ENCODE assay signal across 8 cellular contexts in genomic region chr21:37009740-37010341, GRCh38. TPM values are rescaled to one million over a fixed set of nuclear protein-coding genes. Genes with fewer than 3 reads are reported as not detected.
DNase-seq lines count a peak whose midpoint lies in the region; ATAC-seq and TF ChIP-seq lines count a peak whose summit lies in the region.

No MANE protein-coding gene starts in this region.

- no peak overlapping the region for H4K91ac ChIP-seq in mesenchymal stem cell (ENCODE audit: low read length)

- 14% methylated on average over 30 of the region's 30 CpGs for WGBS in mesenchymal stem cell

- H3K9ac ChIP-seq in mesenchymal stem cell (ENCODE audit: low read length), result peak overlapping the region; percentile 37

- H2BK15ac ChIP-seq in mesenchymal stem cell (ENCODE audit: low read depth, poor library complexity, severe bottlenecking), result no peak overlapping the region

- peak overlapping the region in 1 of 3 donors; percentile 57 for H3K27ac Mint-ChIP-seq in CD4-positive, CD25-positive, alpha-beta regulatory T cell

- H2BK5ac ChIP-seq in mesenchymal stem cell (ENCODE audit: low read depth, low read length, poor library complexity, severe bottlenecking), result no peak overlapping the region

- peaks cover 69% of the 10 kb centered on the region for H3K27me3 Mint-ChIP-seq in CD4-positive, CD25-positive, alpha-beta regulatory T cell

- DNase-seq in CD4-positive, CD25-positive, alpha-beta regulatory T cell, result peak; percentile 45 to 80 (median 62)
- DNase-seq in HL-60 (ENCODE audit: low read depth in 1 of 2, low spot score in 1 of 2) (peak; percentile 64 to 84), NCI-H82 treated with DMSO at 0.1 percent for 48 hours (lab: John Stamatoyannopoulos, UW; ENCODE audit: unreplicated experiment) (peak; percentile 70), mesenchymal stem cell (peak; percentile 89)
- DNase-seq in activated CD8-positive, alpha-beta memory T cell treated with anti-CD3 and anti-CD28 coated beads for 1 hour (ENCODE audit: extremely low read depth in 1 of 2, low read depth in 1 of 2), result peak; percentile 45 to 67
- peak; percentile 42 to 60 (median 50) for DNase-seq in effector memory CD4-positive, alpha-beta T cell
- DNase-seq in stimulated activated CD8-positive, alpha-beta memory T cell treated with anti-CD3 and anti-CD28 coated beads, Interleukin-15, amount 100 ng/mL, for 24 hours (ENCODE audit: low read depth), result peak; percentile 59

- peak; percentile 66 for TF ChIP-seq CTCF in HL-60 (IDR thresholded peaks at IDR 0.05; ENCODE audit: insufficient read depth, low read length)

- H3K9me3 Mint-ChIP-seq in CD4-positive, CD25-positive, alpha-beta regulatory T cell, result peaks cover 0 to 6% (median 0%) of the 10 kb centered on the region in 7 donors

- peak overlapping the region in 1 of 2 experiments; percentile 48 for H3K18ac ChIP-seq in mesenchymal stem cell (ENCODE audit: low read depth in 1 of 2, low read length in 2 of 2)

- H3K4me1 Mint-ChIP-seq in CD4-positive, CD25-positive, alpha-beta regulatory T cell, result peaks cover 2 to 18% (median 14%) of the 10 kb centered on the region in 4 donors

- H2AK5ac ChIP-seq in mesenchymal stem cell (ENCODE audit: low read length, severe bottlenecking), result no peak overlapping the region

- H3K23ac ChIP-seq in mesenchymal stem cell (ENCODE audit: low read length in 2 of 2), result no peak overlapping the region

- H3K4ac ChIP-seq in mesenchymal stem cell (ENCODE audit: low read depth in 1 of 2, low read length in 2 of 2), result no peak overlapping the region

- peak overlapping the region; percentile 79 for H3K4me2 ChIP-seq in mesenchymal stem cell (ENCODE audit: low read length, poor library complexity, severe bottlenecking)

- H2BK12ac ChIP-seq in mesenchymal stem cell (ENCODE audit: low read length in 2 of 2), result no peak overlapping the region

- H3K4me1 ChIP-seq in CD4-positive, CD25-positive, alpha-beta regulatory T cell (ENCODE audit: control insufficient read depth, insufficient read depth, low read length, poor library complexity, severe bottlenecking), result peaks cover 24% of the 10 kb centered on the region
- peaks cover 13% of the 10 kb centered on the region for H3K4me1 ChIP-seq in effector memory CD4-positive, alpha-beta T cell (ENCODE audit: control insufficient read depth, insufficient read depth, low read length, poor library complexity, severe bottlenecking)
- peaks cover 21% of the 10 kb centered on the region for H3K4me1 ChIP-seq in mesenchymal stem cell (ENCODE audit: control insufficient read depth, insufficient read depth, low read depth, low read length)

- H2AFZ ChIP-seq in mesenchymal stem cell (ENCODE audit: low read depth, low read length), result no peak overlapping the region

- no peaks in the 10 kb centered on the region for H3K36me3 Mint-ChIP-seq in CD4-positive, CD25-positive, alpha-beta regulatory T cell

- ATAC-seq in CD4-positive, CD25-positive, alpha-beta regulatory T cell (ENCODE audit: low read depth in 2 of 2), result peak; percentile 72 to 78
- peak; percentile 95 for ATAC-seq in GM19452 (IDR thresholded peaks at IDR 0.05; ENCODE audit: unreplicated experiment)

- H3K4me3 Mint-ChIP-seq in CD4-positive, CD25-positive, alpha-beta regulatory T cell, result peak overlapping the region in 3 of 4 donors; percentile 53 to 75 (median 57)

- H3K36me3 ChIP-seq in CD4-positive, CD25-positive, alpha-beta regulatory T cell (ENCODE audit: control insufficient read depth, insufficient read depth, low read length), result no peaks in the 10 kb centered on the region
- no peaks in the 10 kb centered on the region for H3K36me3 ChIP-seq in effector memory CD4-positive, alpha-beta T cell (ENCODE audit: control insufficient read depth, insufficient read depth, low read length)
- no peaks in the 10 kb centered on the region for H3K36me3 ChIP-seq in mesenchymal stem cell (ENCODE audit: control insufficient read depth in 1 of 2, insufficient read depth in 2 of 2, low read depth in 1 of 2, low read length in 2 of 2)

- H4K8ac ChIP-seq in mesenchymal stem cell (ENCODE audit: low read length), result no peak overlapping the region

- no peaks in the 10 kb centered on the region for H3K9me3 ChIP-seq in CD4-positive, CD25-positive, alpha-beta regulatory T cell (ENCODE audit: control insufficient read depth in 2 of 2, low read length in 2 of 2)
- H3K9me3 ChIP-seq in effector memory CD4-positive, alpha-beta T cell (ENCODE audit: control insufficient read depth, low read length), result no peaks in the 10 kb centered on the region
- H3K9me3 ChIP-seq in mesenchymal stem cell (ENCODE audit: control insufficient read depth, low read length), result no peaks in the 10 kb centered on the region

- no peak overlapping the region for H3K27ac ChIP-seq in CD4-positive, CD25-positive, alpha-beta regulatory T cell (ENCODE audit: insufficient read depth, low read length, poor library complexity, severe bottlenecking)
- H3K27ac ChIP-seq in HL-60 (replicated peaks), result no peak overlapping the region
- no peak overlapping the region for H3K27ac ChIP-seq in effector memory CD4-positive, alpha-beta T cell (ENCODE audit: insufficient read depth, low read length, poor library complexity, severe bottlenecking)
- peak overlapping the region; percentile 61 for H3K27ac ChIP-seq in mesenchymal stem cell (ENCODE audit: low read length, poor library complexity, severe bottlenecking)

- H3K27me3 ChIP-seq in CD4-positive, CD25-positive, alpha-beta regulatory T cell (ENCODE audit: control insufficient read depth, insufficient read depth, low read length), result peaks cover 23% of the 10 kb centered on the region
- H3K27me3 ChIP-seq in HL-60 (ENCODE audit: insufficient read depth, poor library complexity, severe bottlenecking) (peaks cover 11% of the 10 kb centered on the region), mesenchymal stem cell (ENCODE audit: control insufficient read depth in 1 of 2, insufficient read depth in 1 of 2, low read length in 2 of 2) (peaks cover 11 to 34% of the 10 kb centered on the region in 2 experiments)
- H3K27me3 ChIP-seq in effector memory CD4-positive, alpha-beta T cell (replicated peaks; ENCODE audit: control insufficient read depth, insufficient read depth, low read length, poor library complexity, severe bottlenecking), result peaks cover 3% of the 10 kb centered on the region

- H3K14ac ChIP-seq in mesenchymal stem cell (ENCODE audit: low read length in 2 of 2), result no peak overlapping the region

- H3K79me1 ChIP-seq in mesenchymal stem cell (replicated peaks; ENCODE audit: low read length, poor library complexity, severe bottlenecking), result no peaks in the 10 kb centered on the region

- peak overlapping the region; percentile 6 for H3K4me3 ChIP-seq in CD4-positive, CD25-positive, alpha-beta regulatory T cell (ENCODE audit: low read depth, low read length)
- H3K4me3 ChIP-seq in HL-60 (replicated peaks; ENCODE audit: insufficient read depth, low read length), result no peak overlapping the region
- H3K4me3 ChIP-seq in effector memory CD4-positive, alpha-beta T cell (ENCODE audit: insufficient read depth, low read depth, low read length, poor library complexity, severe bottlenecking), result peak overlapping the region; percentile 23
- peak overlapping the region; percentile 48 to 77 for H3K4me3 ChIP-seq in mesenchymal stem cell (ENCODE audit: insufficient read depth in 1 of 2, low read depth in 1 of 2, low read length in 2 of 2)

- H2BK120ac ChIP-seq in mesenchymal stem cell (ENCODE audit: low read depth, low read length), result no peak overlapping the region

RNA-seq across cellular contexts. Expression of gene RIPPLY3, which starts 3.3 kb away (rescaled TPM):
- not detected for total RNA-seq in CD4-positive, CD25-positive, alpha-beta regulatory T cell
- not detected for polyA plus RNA-seq in CD4-positive, CD25-positive, alpha-beta regulatory T cell
- 0.03 TPM for polyA plus RNA-seq in mesenchymal stem cell (2013, experiment 1 of 2)
- 0.05 TPM for polyA plus RNA-seq in mesenchymal stem cell (2013, experiment 2 of 2)

RNA-seq across cellular contexts. Expression of gene HLCS, which starts 43.4 kb away (rescaled TPM):
- 13.6 TPM for total RNA-seq in CD4-positive, CD25-positive, alpha-beta regulatory T cell
- 10 to 100 TPM in 3 of 4 donors, 1 to 10 TPM in 1; 5.2 to 11.9 (median 10.6) TPM for polyA plus RNA-seq in CD4-positive, CD25-positive, alpha-beta regulatory T cell
- 12.3 TPM for polyA plus RNA-seq in mesenchymal stem cell (2013, experiment 1 of 2)
- polyA plus RNA-seq in mesenchymal stem cell (2013, experiment 2 of 2), result 12.5 TPM
